ENCODE assay signal across 34 cellular contexts in genomic region chr13:27304099-27304498, GRCh38.
"Had no signal": no experiment of that assay in that cellular context is flagged by ENCODE, and none has a peak within 500 bp of the region (broad histone marks: within the 10 kb centered on the region; RNA-seq: fewer than 3 reads in every experiment).

No MANE protein-coding gene starts in this region.

- H3K4me3 ChIP-seq: MG63 had no signal

- H3K27me3 ChIP-seq: MG63 had no signal

- H3K36me3 ChIP-seq: MG63 had no signal

- DNase-seq: Karpas-422, Kasumi-1, MG63, MM.1S, MV-4-11, NCI-H1048, NCI-H1092, NCI-H1092 treated with DMSO at 0.1 percent for 48 hours, NCI-H1105, NCI-H1105 treated with DMSO at 0.1 percent for 48 hours, NCI-H1417, NCI-H1417 treated with DMSO at 0.1 percent for 48 hours, NCI-H1436, NCI-H1436 treated with DMSO at 0.1 percent for 48 hours, NCI-H146, NCI-H1694, NCI-H1694 treated with DMSO at 0.1 percent for 48 hours, NCI-H187, NCI-H187 treated with DMSO at 0.1 percent for 48 hours, NCI-H1930, NCI-H2029, NCI-H2029 treated with DMSO at 0.1 percent for 48 hours, NCI-H2081, NCI-H2081 treated with DMSO at 0.1 percent for 48 hours, NCI-H2107, NCI-H2171, NCI-H2171 treated with DMSO at 0.1 percent for 48 hours, NCI-H2227 treated with DMSO at 0.1 percent for 48 hours, NCI-H226, NCI-H345, NCI-H446, NCI-H446 treated with DMSO at 0.1 percent for 48 hours, NCI-H510A, NCI-H510A treated with DMSO at 0.1 percent for 48 hours had no signal

- H3K9me3 ChIP-seq: MG63 had no signal
